Comparison of ENCODE assay signal across 8 cellular contexts in genomic region chr6:147204843-147205311, GRCh38. TPM values are rescaled to one million over a fixed set of nuclear protein-coding genes. Genes with fewer than 3 reads are reported as not detected.
DNase-seq lines count a peak whose midpoint lies in the region; ATAC-seq and TF ChIP-seq lines count a peak whose summit lies in the region.

No MANE protein-coding gene starts in this region.

- H3K27ac ChIP-seq in heart left ventricle (peak overlapping the region; percentile 89 to 97 (median 94)), suprapubic skin (peak overlapping the region; percentile 98)

- peaks cover 2% of the 10 kb centered on the region for H3K36me3 Mint-ChIP-seq in activated naive CD8-positive, alpha-beta T cell treated with anti-CD3 and anti-CD28 coated beads, Interleukin-2, amount 10 ng/mL, durations not matched to agents 7 days and 5 days

- peak overlapping the region; percentile 87 for H3K27ac Mint-ChIP-seq in activated naive CD8-positive, alpha-beta T cell treated with anti-CD3 and anti-CD28 coated beads, Interleukin-2, amount 10 ng/mL, durations not matched to agents 7 days and 5 days

- H3K27me3 ChIP-seq in heart left ventricle, result no peaks in the 10 kb centered on the region
- no peaks in the 10 kb centered on the region for H3K27me3 ChIP-seq in suprapubic skin

- ATAC-seq in heart left ventricle, result no peak
- no peak for ATAC-seq in activated naive CD8-positive, alpha-beta T cell treated with anti-CD3 and anti-CD28 coated beads, Interleukin-2, amount 10 ng/mL, durations not matched to agents 7 days and 5 days (ENCODE audit: low read depth)
- no peak for ATAC-seq in HG02678 (IDR thresholded peaks at IDR 0.05; ENCODE audit: unreplicated experiment)
- ATAC-seq in GM21515 (IDR thresholded peaks at IDR 0.05; ENCODE audit: unreplicated experiment), result no peak

- peak overlapping the region; percentile 92 for H3K4me3 Mint-ChIP-seq in activated naive CD8-positive, alpha-beta T cell treated with anti-CD3 and anti-CD28 coated beads, Interleukin-2, amount 10 ng/mL, durations not matched to agents 7 days and 5 days

- peaks cover 0 to 49% (median 18%) of the 10 kb centered on the region in 12 donors for H3K4me1 ChIP-seq in heart left ventricle
- peaks cover 32% of the 10 kb centered on the region for H3K4me1 ChIP-seq in suprapubic skin

- DNase-seq in heart left ventricle (no peak), cardiac septum (ENCODE audit: low spot score) (no peak), kidney glomerular epithelial cell (lab: John Stamatoyannopoulos, UW) (peak; percentile 33), suprapubic skin (ENCODE audit: low spot score in 2 of 2) (no peak), cerebellum (ENCODE audit: low spot score) (no peak)
- no peak for DNase-seq in activated naive CD8-positive, alpha-beta T cell treated with anti-CD3 and anti-CD28 coated beads, Interleukin-2, amount 10 ng/mL, durations not matched to agents 7 days and 5 days

- intact Hi-C loops in heart left ventricle (cut with DNase I), result loop anchor here in 5 of 10 donors (5.0 to 10.0 kb wide), 9 partner anchors 60 to 1240 kb away; partner anchors contain the start of gene SHPRH (in 1 of the 5)
- intact Hi-C loops in cardiac septum (cut with DNase I), result loop anchor here (5.0 kb wide), 2 partner anchors 73 to 293 kb away; no protein-coding TSS in a partner anchor

- H3K27me3 Mint-ChIP-seq in activated naive CD8-positive, alpha-beta T cell treated with anti-CD3 and anti-CD28 coated beads, Interleukin-2, amount 10 ng/mL, durations not matched to agents 7 days and 5 days, result no peaks in the 10 kb centered on the region

- POLR2A ChIA-PET in activated naive CD8-positive, alpha-beta T cell treated with anti-CD3 and anti-CD28 coated beads, Interleukin-2, amount 10 ng/mL, durations not matched to agents 7 days and 5 days (lab: Charles Lee), result interaction anchor here (1.1 kb wide), 1 partner anchor 11 kb away, joined by 3 read pairs; no protein-coding TSS in a partner anchor

- 7 to 16% (median 12%) methylated on average over 11 of the region's 11 CpGs for WGBS in heart left ventricle, 4 donors
- WGBS in suprapubic skin, result 7% methylated on average over 11 of the region's 11 CpGs

- H3K4me3 ChIP-seq in heart left ventricle (peak overlapping the region; percentile 80 to 94 (median 84)), suprapubic skin (peak overlapping the region; percentile 92)

- TF ChIP-seq POLR2A in heart left ventricle (IDR thresholded peaks at IDR 0.05), result no peak
- TF ChIP-seq POLR2A in suprapubic skin (IDR thresholded peaks at IDR 0.05), result no peak

- TF ChIP-seq CTCF in heart left ventricle (IDR thresholded peaks at IDR 0.05), result no peak
- TF ChIP-seq CTCF in suprapubic skin (IDR thresholded peaks at IDR 0.05), result no peak

- no peak for TF ChIP-seq EP300 in suprapubic skin (IDR thresholded peaks at IDR 0.05)

- H3K36me3 ChIP-seq in heart left ventricle, result no peaks in the 10 kb centered on the region
- H3K36me3 ChIP-seq in suprapubic skin, result no peaks in the 10 kb centered on the region

- H3K9me3 Mint-ChIP-seq in activated naive CD8-positive, alpha-beta T cell treated with anti-CD3 and anti-CD28 coated beads, Interleukin-2, amount 10 ng/mL, durations not matched to agents 7 days and 5 days, result no peaks in the 10 kb centered on the region

- H3K4me1 Mint-ChIP-seq in activated naive CD8-positive, alpha-beta T cell treated with anti-CD3 and anti-CD28 coated beads, Interleukin-2, amount 10 ng/mL, durations not matched to agents 7 days and 5 days, result peaks cover 31% of the 10 kb centered on the region

- H3K9me3 ChIP-seq in heart left ventricle (no peaks in the 10 kb centered on the region), suprapubic skin (no peaks in the 10 kb centered on the region)

RNA-seq across cellular contexts. Expression of gene STXBP5, which starts 0.7 kb away (rescaled TPM):
- total RNA-seq in heart left ventricle (10 to 100 TPM; 11.8 to 20.0 (median 14.5) TPM), cardiac septum (17.7 TPM), suprapubic skin (10 to 100 TPM; 55.0 to 65.5 (median 60.3) TPM), cerebellum (51.9 TPM)
- 10 to 100 TPM in 1 of 2 donors, 1 to 10 TPM in 1; 5.7 to 10.2 TPM for polyA plus RNA-seq in heart left ventricle
- total RNA-seq in activated naive CD8-positive, alpha-beta T cell treated with anti-CD3 and anti-CD28 coated beads, Interleukin-2, amount 10 ng/mL, durations not matched to agents 7 days and 5 days, result 10 to 100 TPM; 19.4 to 23.4 TPM
